ENCODE assay signal across 8 cellular contexts in the genomic region with DNA sequence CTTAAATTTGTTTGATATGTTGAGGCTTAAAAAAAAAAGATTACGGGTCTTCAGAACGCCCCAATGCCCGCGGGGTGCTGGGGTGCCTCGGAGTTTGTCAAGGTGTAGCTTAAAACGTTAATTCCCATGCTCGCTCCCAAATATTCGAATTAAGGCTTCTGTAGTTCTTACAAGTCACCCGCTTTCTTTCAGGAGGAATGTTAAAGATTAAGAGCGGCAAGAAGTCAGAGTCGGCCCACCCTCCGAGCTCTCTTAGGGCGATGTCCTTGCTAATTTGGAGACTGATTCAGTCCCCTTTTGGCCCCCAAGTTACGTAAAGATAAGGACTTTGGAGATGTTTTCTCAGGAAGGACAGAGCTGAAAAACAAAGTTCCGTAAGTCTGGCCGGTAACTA. TPM values are rescaled to one million over a fixed set of nuclear protein-coding genes. Genes with fewer than 3 reads are reported as not detected.
A peak's percentile ranks its signal among the peaks of the same experiment; 100 is the strongest.
DNase-seq lines count a peak whose midpoint lies in the region; ATAC-seq, FAIRE-seq and TF ChIP-seq lines count a peak whose summit lies in the region.

No MANE protein-coding gene starts in this region.

- H3K4me3 Mint-ChIP-seq in activated T-helper 17 cell treated with anti-CD3 and anti-CD28 coated beads, Interleukin-2, amount 50 U/mL, for 72 hours, result peak overlapping the region; percentile 96

- peaks cover 18% of the 10 kb centered on the region for H3K36me3 ChIP-seq in H7 (replicated peaks; ENCODE audit: control insufficient read depth, insufficient read depth, low read length)

- peaks cover 48% of the 10 kb centered on the region for H3K36me3 Mint-ChIP-seq in activated T-helper 17 cell treated with anti-CD3 and anti-CD28 coated beads, Interleukin-2, amount 50 U/mL, for 72 hours (ENCODE audit: low read depth)

- H3K27ac Mint-ChIP-seq in activated T-helper 17 cell treated with anti-CD3 and anti-CD28 coated beads, Interleukin-2, amount 50 U/mL, for 72 hours, result peak overlapping the region; percentile 96

- H3K9me3 ChIP-seq in iPS-18c (ENCODE audit: control insufficient read depth, insufficient read depth, low read length), result no peaks in the 10 kb centered on the region

- TF ChIP-seq CTCF in AG10803 (conservative IDR thresholded peaks at IDR 0.05; ENCODE audit: low read length), result no peak

- no peaks in the 10 kb centered on the region for H3K27me3 ChIP-seq in H7 (ENCODE audit: control insufficient read depth, insufficient read depth, low read length)

- H3K9me3 Mint-ChIP-seq in activated T-helper 17 cell treated with anti-CD3 and anti-CD28 coated beads, Interleukin-2, amount 50 U/mL, for 72 hours, result no peaks in the 10 kb centered on the region

- no peak for DNase-seq in AG10803 (ENCODE audit: low read depth)
- DNase-seq in H7, result peak; percentile 45
- DNase-seq in substantia nigra (lab: John Stamatoyannopoulos, UW), result peak in 3 of 49 donors; percentile 2 to 49 (median 24)
- DNase-seq in AML-193 (lab: John Stamatoyannopoulos, UW), result no peak
- DNase-seq in NCI-H345 (lab: John Stamatoyannopoulos, UW), result no peak
- DNase-seq in HTR-8/SVneo (ENCODE audit: insufficient read length, low spot score), result no peak

- H3K4me1 Mint-ChIP-seq in activated T-helper 17 cell treated with anti-CD3 and anti-CD28 coated beads, Interleukin-2, amount 50 U/mL, for 72 hours, result peaks cover 8% of the 10 kb centered on the region

- ATAC-seq in activated T-helper 17 cell treated with anti-CD3 and anti-CD28 coated beads, Interleukin-2, amount 50 U/mL, for 72 hours (replicated peaks), result no peak

- FAIRE-seq in HTR-8/SVneo (lab: Jason Lieb, UNC), result no peak

- peak overlapping the region; percentile 67 for H3K4me3 ChIP-seq in AG10803 (ENCODE audit: low read length)
- peak overlapping the region; percentile 97 for H3K4me3 ChIP-seq in H7 (ENCODE audit: insufficient read depth, low read depth, low read length)
- peak overlapping the region; percentile 82 for H3K4me3 ChIP-seq in iPS-18c (ENCODE audit: insufficient read depth, low read depth, low read length)

- no peaks in the 10 kb centered on the region for H3K27me3 Mint-ChIP-seq in activated T-helper 17 cell treated with anti-CD3 and anti-CD28 coated beads, Interleukin-2, amount 50 U/mL, for 72 hours

- peak overlapping the region; percentile 88 for H3K27ac ChIP-seq in substantia nigra (ENCODE audit: low read depth, low read length, poor library complexity, severe bottlenecking)

RNA-seq across cellular contexts. Expression of a gene that starts 0.8 kb away (rescaled TPM):
- 2,089 and 3,527 TPM in 2 replicates for total RNA-seq in H7 (2014; rRNA removed; shearing (Covaris generic))
- 1,000 to 10,000 TPM; 1,980 to 2,963 TPM for total RNA-seq in activated T-helper 17 cell treated with anti-CD3 and anti-CD28 coated beads, Interleukin-2, amount 50 U/mL, for 72 hours

RNA-seq across cellular contexts. Expression of a gene that starts 32.6 kb away (rescaled TPM):
- total RNA-seq in H7 (2014; rRNA removed; shearing (Covaris generic)), result 1.9 TPM in 2 replicates
- total RNA-seq in activated T-helper 17 cell treated with anti-CD3 and anti-CD28 coated beads, Interleukin-2, amount 50 U/mL, for 72 hours, result under 1 TPM; 0.19 to 0.21 TPM
